24 cellular contexts compared by ENCODE assay signal in genomic region chr2:88834376-88834775, GRCh38.
A peak's percentile ranks its signal among the peaks of the same experiment; 100 is the strongest.
DNase-seq lines count a peak whose midpoint lies in the region; ATAC-seq and TF ChIP-seq lines count a peak whose summit lies in the region.
"Had no signal": no experiment of that assay in that cellular context is flagged by ENCODE, and none has a peak within 500 bp of the region (broad histone marks: within the 10 kb centered on the region; RNA-seq: fewer than 3 reads in every experiment).

No MANE protein-coding gene starts in this region.

- peak overlapping the region; percentile 90 for H3K27ac Mint-ChIP-seq in stimulated activated naive B cell treated with anti-CD40 and anti-IgM and Interleukin-4, amounts not matched to agents 10 μg/mL and 1 μg/mL and 100 μg/mL, for 72 hours
- H3K27ac Mint-ChIP-seq: CD4-positive, alpha-beta memory T cell; GM23338; H9; HFFc6 had no signal

- no peaks in the 10 kb centered on the region for H3K27me3 Mint-ChIP-seq in stimulated activated naive B cell treated with anti-CD40 and anti-IgM and Interleukin-4, amounts not matched to agents 10 μg/mL and 1 μg/mL and 100 μg/mL, for 72 hours

- H3K36me3 ChIP-seq in KMS-11 (ENCODE audit: insufficient read depth) (no peaks in the 10 kb centered on the region), SU-DHL-6 (ENCODE audit: low read length) (no peaks in the 10 kb centered on the region)
- H3K36me3 ChIP-seq: BLaER1 treated with 17β-estradiol and CSF1 and Interleukin-3, amounts not matched to agents 10 nM and 100 nM had no signal

- intact Hi-C loops in sciatic nerve (cut with DNase I): no loop called here

- H3K36me3 Mint-ChIP-seq in stimulated activated naive B cell treated with anti-CD40 and anti-IgM and Interleukin-4, amounts not matched to agents 10 μg/mL and 1 μg/mL and 100 μg/mL, for 72 hours: peaks cover 5 to 16% of the 10 kb centered on the region in 2 donors
- H3K36me3 Mint-ChIP-seq: CD4-positive, alpha-beta memory T cell had no signal

- peak overlapping the region; percentile 69 to 72 for H3K4me3 Mint-ChIP-seq in stimulated activated naive B cell treated with anti-CD40 and anti-IgM and Interleukin-4, amounts not matched to agents 10 μg/mL and 1 μg/mL and 100 μg/mL, for 72 hours
- H3K4me3 Mint-ChIP-seq: CD4-positive, alpha-beta memory T cell; GM23338; H9; HFFc6 had no signal

- peak overlapping the region; percentile 99 for H3K9ac ChIP-seq in KMS-11
- H3K9ac ChIP-seq in SU-DHL-6 (ENCODE audit: low read length): peak overlapping the region; percentile 74
- H3K9ac ChIP-seq: BLaER1 treated with 17β-estradiol and CSF1 and Interleukin-3, amounts not matched to agents 10 nM and 100 nM; SK-N-SH had no signal

- peaks cover 96% of the 10 kb centered on the region for H3K4me1 ChIP-seq in KMS-11 (ENCODE audit: low read depth, poor library complexity, severe bottlenecking)

- H3K9me3 Mint-ChIP-seq in stimulated activated naive B cell treated with anti-CD40 and anti-IgM and Interleukin-4, amounts not matched to agents 10 μg/mL and 1 μg/mL and 100 μg/mL, for 72 hours: no peaks in the 10 kb centered on the region
- H3K9me3 Mint-ChIP-seq: CD4-positive, alpha-beta memory T cell; GM23338; HFFc6 had no signal

- no peaks in the 10 kb centered on the region for H3K9me2 ChIP-seq in SU-DHL-6 (replicated peaks; ENCODE audit: insufficient read depth, low read length)
- H3K9me2 ChIP-seq: SK-N-SH had no signal

- H3F3A ChIP-seq in SU-DHL-6 (ENCODE audit: insufficient read depth): peaks cover 68% of the 10 kb centered on the region

- H3K27me3 ChIP-seq in KMS-11 (ENCODE audit: insufficient read depth, low read depth) (no peaks in the 10 kb centered on the region), SU-DHL-6 (ENCODE audit: low read length) (no peaks in the 10 kb centered on the region)

- no peak for DNase-seq in stimulated activated naive B cell treated with anti-CD40 and anti-IgM and Interleukin-4, amounts not matched to agents 10 μg/mL and 1 μg/mL and 100 μg/mL, for 72 hours
- DNase-seq in GF-D8 (lab: John Stamatoyannopoulos, UW) (no peak), sciatic nerve (ENCODE audit: low spot score) (no peak)
- DNase-seq in activated effector memory CD4-positive, alpha-beta T cell treated with anti-CD3 and anti-CD28 coated beads, Interleukin-2, amount 50 U/mL, for 16 hours: no peak
- DNase-seq: CD4-positive, alpha-beta memory T cell; COR-L47; DMS53; H9; HFFc6; KG1; NCI-H1092; NCI-H1417 treated with DMSO at 0.1 percent for 48 hours; NCI-H1694 treated with DMSO at 0.1 percent for 48 hours; NCI-H2081; NCI-H226; NCI-H510A; NCI-H69; PC-3; SK-N-SH had no signal

- peaks cover 73% of the 10 kb centered on the region for H3K79me2 ChIP-seq in KMS-11 (ENCODE audit: insufficient read depth, low read depth)
- H3K79me2 ChIP-seq in SU-DHL-6 (ENCODE audit: insufficient read depth, low read length): peaks cover 28% of the 10 kb centered on the region

- ATAC-seq in stimulated activated naive B cell treated with anti-CD40 and anti-IgM and Interleukin-4, amounts not matched to agents 10 μg/mL and 1 μg/mL and 100 μg/mL, for 72 hours (replicated peaks): no peak
- ATAC-seq in sciatic nerve: no peak
- ATAC-seq: GM23338, PC-3 had no signal

- H3K9me3 ChIP-seq in SU-DHL-6 (ENCODE audit: insufficient read depth, low read length): no peaks in the 10 kb centered on the region
- H3K9me3 ChIP-seq: BLaER1 treated with 17β-estradiol and CSF1 and Interleukin-3, amounts not matched to agents 10 nM and 100 nM; SK-N-SH had no signal

- H4K20me1 ChIP-seq in KMS-11 (ENCODE audit: insufficient read depth) (no peaks in the 10 kb centered on the region), SU-DHL-6 (ENCODE audit: low read depth, low read length) (no peaks in the 10 kb centered on the region)
- H4K20me1 ChIP-seq: BLaER1 treated with 17β-estradiol and CSF1 and Interleukin-3, amounts not matched to agents 10 nM and 100 nM had no signal

- TF ChIP-seq CTCF in GM12875 (IDR thresholded peaks at IDR 0.05; ENCODE audit: borderline replicate concordance, insufficient read depth, low read depth, low read length) (no peak), KMS-11 (conservative IDR thresholded peaks at IDR 0.05; ENCODE audit: low read depth, low read length) (no peak), SU-DHL-6 (IDR thresholded peaks at IDR 0.05; ENCODE audit: insufficient read depth, low read length, poor library complexity, severe bottlenecking) (no peak)

- H3K4me1 Mint-ChIP-seq in stimulated activated naive B cell treated with anti-CD40 and anti-IgM and Interleukin-4, amounts not matched to agents 10 μg/mL and 1 μg/mL and 100 μg/mL, for 72 hours: peaks cover 32 to 49% of the 10 kb centered on the region in 2 donors
- H3K4me1 Mint-ChIP-seq: CD4-positive, alpha-beta memory T cell; GM23338; H9 had no signal

- H3K4me2 ChIP-seq in KMS-11 (peak overlapping the region; percentile 98), SU-DHL-6 (ENCODE audit: low read depth, low read length, poor library complexity, severe bottlenecking) (peak overlapping the region; percentile 78)
- H3K4me2 ChIP-seq: BLaER1 treated with 17β-estradiol and CSF1 and Interleukin-3, amounts not matched to agents 10 nM and 100 nM; GM23338; SK-N-SH had no signal

- peak overlapping the region; percentile 2 for H3K4me3 ChIP-seq in GM12875 (ENCODE audit: low read depth, low read length)
- peak overlapping the region; percentile 24 for H3K4me3 ChIP-seq in KMS-11 (IDR thresholded peaks at IDR 0.05; ENCODE audit: insufficient read depth, low read depth, low read length)
- no peak overlapping the region for H3K4me3 ChIP-seq in SU-DHL-6 (ENCODE audit: insufficient read depth, low read length, poor library complexity, severe bottlenecking)
- H3K4me3 ChIP-seq: BLaER1 treated with 17β-estradiol and CSF1 and Interleukin-3, amounts not matched to agents 10 nM and 100 nM; GM23338 had no signal

- H3K27ac ChIP-seq in KMS-11: peak overlapping the region; percentile 99
- H3K27ac ChIP-seq in SU-DHL-6 (ENCODE audit: low read depth, low read length): peak overlapping the region; percentile 100
- H3K27ac ChIP-seq: BLaER1 treated with 17β-estradiol and CSF1 and Interleukin-3, amounts not matched to agents 10 nM and 100 nM had no signal

- H2AFZ ChIP-seq in KMS-11 (ENCODE audit: low read depth): no peak overlapping the region
- no peak overlapping the region for H2AFZ ChIP-seq in SU-DHL-6 (ENCODE audit: low read depth, low read length, severe bottlenecking)
- H2AFZ ChIP-seq: GM23338 had no signal
